Comparison of ENCODE assay signal across 9 cellular contexts in genomic region chr14:65073605-65074201, GRCh38. TPM values are rescaled to one million over a fixed set of nuclear protein-coding genes. Genes with fewer than 3 reads are reported as not detected.
A peak's percentile ranks its signal among the peaks of the same experiment; 100 is the strongest.
DNase-seq lines count a peak whose midpoint lies in the region; TF ChIP-seq lines count a peak whose summit lies in the region.
"Had no signal": no experiment of that assay in that cellular context is flagged by ENCODE, and none has a peak within 500 bp of the region (broad histone marks: within the 10 kb centered on the region; RNA-seq: fewer than 3 reads in every experiment).

No MANE protein-coding gene starts in this region.

- H3K4me3 Mint-ChIP-seq in activated naive CD4-positive, alpha-beta T cell treated with anti-CD3 and anti-CD28 coated beads, Interleukin-2, amount 10 ng/mL, durations not matched to agents 7 days and 5 days, result no peak overlapping the region

- 45 to 67% methylated on average over 2 to 4 of the region's 4 CpGs for WGBS in transverse colon (ENCODE audit: low coverage in 1 of 2), 2 donors
- 76 to 80% methylated on average over 2 to 4 of the region's 4 CpGs for WGBS in testis, 2 donors

- TF ChIP-seq POLR2A in transverse colon (IDR thresholded peaks at IDR 0.05) (peak; percentile 26), testis (IDR thresholded peaks at IDR 0.05) (no peak)

- H3K9ac ChIP-seq in duodenal mucosa (ENCODE audit: low read depth in 1 of 2, low read length in 2 of 2), result peak overlapping the region; percentile 19 to 44
- H3K9ac ChIP-seq in mucosa of rectum (ENCODE audit: low read depth in 1 of 2, low read length in 2 of 2), result peak overlapping the region in 1 of 2 donors; percentile 60

- H3K9me3 Mint-ChIP-seq in activated naive CD4-positive, alpha-beta T cell treated with anti-CD3 and anti-CD28 coated beads, Interleukin-2, amount 10 ng/mL, durations not matched to agents 7 days and 5 days, result no peaks in the 10 kb centered on the region

- TF ChIP-seq EP300 in transverse colon (IDR thresholded peaks at IDR 0.05; ENCODE audit: low read depth), result no peak

- H3K4me1 ChIP-seq in duodenal mucosa (ENCODE audit: control insufficient read depth in 1 of 2, insufficient read depth in 2 of 2, low read length in 2 of 2) (peaks cover 55 to 59% of the 10 kb centered on the region in 2 donors), mucosa of rectum (ENCODE audit: control insufficient read depth in 2 of 2, insufficient read depth in 2 of 2, low read length in 2 of 2) (peaks cover 46 to 57% of the 10 kb centered on the region in 2 donors), transverse colon (peaks cover 27 to 68% (median 46%) of the 10 kb centered on the region in 4 donors), testis (no peaks in the 10 kb centered on the region)

- H3K27me3 Mint-ChIP-seq in activated naive CD4-positive, alpha-beta T cell treated with anti-CD3 and anti-CD28 coated beads, Interleukin-2, amount 10 ng/mL, durations not matched to agents 7 days and 5 days, result no peaks in the 10 kb centered on the region

- no peak for DNase-seq in activated naive CD4-positive, alpha-beta T cell treated with anti-CD3 and anti-CD28 coated beads, Interleukin-2, amount 10 ng/mL, durations not matched to agents 7 days and 5 days
- DNase-seq in activated naive CD4-positive, alpha-beta T cell treated with Interleukin-2 at 50 U/mL for 16 hours, result no peak
- DNase-seq in transverse colon (peak; percentile 84), WERI-Rb-1 (no peak), testis (no peak), HK-2 (ENCODE audit: unreplicated experiment) (no peak)

- H3K27ac Mint-ChIP-seq in activated naive CD4-positive, alpha-beta T cell treated with anti-CD3 and anti-CD28 coated beads, Interleukin-2, amount 10 ng/mL, durations not matched to agents 7 days and 5 days, result peak overlapping the region; percentile 55

- peaks cover 51% of the 10 kb centered on the region for H3K36me3 Mint-ChIP-seq in activated naive CD4-positive, alpha-beta T cell treated with anti-CD3 and anti-CD28 coated beads, Interleukin-2, amount 10 ng/mL, durations not matched to agents 7 days and 5 days

- CTCF ChIA-PET in activated naive CD4-positive, alpha-beta T cell treated with anti-CD3 and anti-CD28 coated beads, Interleukin-2, amount 10 ng/mL, durations not matched to agents 7 days and 5 days (lab: Charles Lee), result no interaction called here

- TF ChIP-seq CTCF in transverse colon (IDR thresholded peaks at IDR 0.05), result no peak
- no peak for TF ChIP-seq CTCF in WERI-Rb-1 (IDR thresholded peaks at IDR 0.05; ENCODE audit: low read depth, low read length)
- no peak for TF ChIP-seq CTCF in testis (IDR thresholded peaks at IDR 0.05)

- H3K4me3 ChIP-seq in duodenal mucosa (ENCODE audit: low read depth in 1 of 2, low read length in 2 of 2) (peak overlapping the region; percentile 6 to 29), mucosa of rectum (ENCODE audit: low read length in 2 of 2) (peak overlapping the region in 1 of 2 donors; percentile 14), transverse colon (no peak overlapping the region), WERI-Rb-1 (ENCODE audit: low read depth, low read length) (no peak overlapping the region), testis (no peak overlapping the region)
- H3K4me3 ChIP-seq: coronary artery had no signal

- H3K27me3 ChIP-seq in duodenal mucosa (ENCODE audit: control insufficient read depth in 1 of 2, insufficient read depth in 2 of 2, low read length in 2 of 2) (no peaks in the 10 kb centered on the region), mucosa of rectum (ENCODE audit: control insufficient read depth in 2 of 2, insufficient read depth in 2 of 2, low read length in 2 of 2) (no peaks in the 10 kb centered on the region), transverse colon (no peaks in the 10 kb centered on the region), WERI-Rb-1 (ENCODE audit: insufficient read depth, low read depth, severe bottlenecking) (no peaks in the 10 kb centered on the region), testis (no peaks in the 10 kb centered on the region)

- intact Hi-C loops in transverse colon (cut with DNase I; ENCODE audit: low total_unique reads) (no loop called here), testis (cut with DNase I; ENCODE audit: low total_unique reads) (no loop called here)

- in situ Hi-C loops in transverse colon (cut with MboI; ENCODE audit: low pct_ligation_motif_present in 1 of 4, low pct_unique_long_range_greater_than_20kb in 1 of 4, low sequenced_read_pairs in 3 of 4), result no loop called here

- no peaks in the 10 kb centered on the region for H3K9me3 ChIP-seq in duodenal mucosa (ENCODE audit: control insufficient read depth in 1 of 2, low read length in 2 of 2)
- no peaks in the 10 kb centered on the region for H3K9me3 ChIP-seq in mucosa of rectum (ENCODE audit: control insufficient read depth in 2 of 2, low read length in 2 of 2)
- no peaks in the 10 kb centered on the region for H3K9me3 ChIP-seq in transverse colon
- H3K9me3 ChIP-seq in WERI-Rb-1 (ENCODE audit: severe bottlenecking), result no peaks in the 10 kb centered on the region
- no peaks in the 10 kb centered on the region for H3K9me3 ChIP-seq in testis

- peak overlapping the region; percentile 67 for H3K27ac ChIP-seq in duodenal mucosa (ENCODE audit: low read depth, low read length)
- H3K27ac ChIP-seq in mucosa of rectum (ENCODE audit: low read depth in 2 of 2, low read length in 2 of 2), result peak overlapping the region; percentile 74 to 87
- H3K27ac ChIP-seq in transverse colon, result peak overlapping the region; percentile 75
- no peak overlapping the region for H3K27ac ChIP-seq in WERI-Rb-1
- H3K27ac ChIP-seq in testis, result no peak overlapping the region
- H3K27ac ChIP-seq: coronary artery had no signal

- H3K36me3 ChIP-seq in duodenal mucosa (ENCODE audit: control insufficient read depth in 1 of 2, insufficient read depth in 2 of 2, low read length in 2 of 2), result peaks cover 15 to 52% of the 10 kb centered on the region in 2 donors
- H3K36me3 ChIP-seq in mucosa of rectum (ENCODE audit: control insufficient read depth in 2 of 2, insufficient read depth in 2 of 2, low read length in 2 of 2), result peaks cover 28 to 33% of the 10 kb centered on the region in 2 donors
- peaks cover 0 to 19% (median 7%) of the 10 kb centered on the region in 4 donors for H3K36me3 ChIP-seq in transverse colon
- H3K36me3 ChIP-seq in WERI-Rb-1, result peaks cover 18% of the 10 kb centered on the region
- no peaks in the 10 kb centered on the region for H3K36me3 ChIP-seq in testis (ENCODE audit: low read depth, missing control alignments)

- H3K4me1 Mint-ChIP-seq in activated naive CD4-positive, alpha-beta T cell treated with anti-CD3 and anti-CD28 coated beads, Interleukin-2, amount 10 ng/mL, durations not matched to agents 7 days and 5 days, result peaks cover 15% of the 10 kb centered on the region

RNA-seq across cellular contexts. Expression of gene MAX, which starts 28.6 kb away (rescaled TPM):
- 100 to 1,000 TPM in 1 of 4 donors, 10 to 100 TPM in 3; 35.8 to 139 (median 87.0) TPM for total RNA-seq in transverse colon
- 10 to 100 TPM; 53.1 to 56.4 TPM for total RNA-seq in testis
- 56.7 TPM for polyA plus RNA-seq in testis (ENCODE audit: insufficient read depth, low read depth, low replicate concordance)

Comparison
In these comparisons a context has a peak if more than half of its experiments do, and no peak if none do; other contexts are left out.
1. H3K27ac ChIP-seq: peak in duodenal mucosa (single experiment), mucosa of rectum (2 of 2) and transverse colon (4 of 4); none in WERI-Rb-1 (single experiment) and testis (0 of 2).
2. H3K4me3 ChIP-seq: peak in duodenal mucosa (2 of 2); none in transverse colon (0 of 4), WERI-Rb-1 (single experiment) and testis (0 of 2).